ENCODE assay signal across 8 cellular contexts in genomic region chr11:46560300-46561025, GRCh38. TPM values are rescaled to one million over a fixed set of nuclear protein-coding genes. Genes with fewer than 3 reads are reported as not detected.
A peak's percentile ranks its signal among the peaks of the same experiment; 100 is the strongest.
DNase-seq lines count a peak whose midpoint lies in the region; ATAC-seq and TF ChIP-seq lines count a peak whose summit lies in the region.

No MANE protein-coding gene starts in this region.

- intact Hi-C loops in right cardiac atrium (cut with DNase I) (no loop called here), stomach (cut with DNase I; ENCODE audit: low total_unique reads) (no loop called here)

- no peak overlapping the region for H2BK5ac ChIP-seq in trophoblast cell (ENCODE audit: low read depth, low read length, poor library complexity)

- no peak overlapping the region for H3K23ac ChIP-seq in trophoblast cell (ENCODE audit: low read length)

- no peak overlapping the region for H2AFZ ChIP-seq in KMS-11 (ENCODE audit: low read depth)
- no peak overlapping the region for H2AFZ ChIP-seq in trophoblast cell (ENCODE audit: insufficient read depth, low read length, poor library complexity)

- H3K4me1 ChIP-seq in KMS-11 (ENCODE audit: low read depth, poor library complexity, severe bottlenecking) (peaks cover 76% of the 10 kb centered on the region), right cardiac atrium (ENCODE audit: control insufficient read depth, insufficient read depth, low read length) (peaks cover 7% of the 10 kb centered on the region), stomach (peaks cover 16 to 76% (median 54%) of the 10 kb centered on the region in 4 donors), trophoblast cell (ENCODE audit: control insufficient read depth in 1 of 2, insufficient read depth in 2 of 2, low read length in 2 of 2) (no peaks in the 10 kb centered on the region)

- H2AK5ac ChIP-seq in trophoblast cell (ENCODE audit: low read length): no peak overlapping the region

- WGBS in right cardiac atrium: 9% methylated on average over 6 of the region's 6 CpGs
- 1 to 4% (median 2%) methylated on average over 6 of the region's 6 CpGs for WGBS in stomach, 5 donors
- no CpG with 5 or more reads among the region's 6 CpGs for WGBS in trophoblast cell (ENCODE audit: extremely low coverage, insufficient coverage, insufficient read length)

- H3K79me2 ChIP-seq in KMS-11 (ENCODE audit: insufficient read depth, low read depth) (peaks cover 67% of the 10 kb centered on the region; the same call in 1 of the 2 replicates), trophoblast cell (ENCODE audit: control insufficient read depth, insufficient read depth, low read length, poor library complexity) (peaks cover 3% of the 10 kb centered on the region)

- no peaks in the 10 kb centered on the region for H3K79me1 ChIP-seq in trophoblast cell (ENCODE audit: low read length)

- H3K4me3 ChIP-seq in KMS-11 (IDR thresholded peaks at IDR 0.05; ENCODE audit: insufficient read depth, low read depth, low read length) (no peak overlapping the region), right cardiac atrium (ENCODE audit: low read length) (peak overlapping the region; percentile 84), stomach (peak overlapping the region; percentile 32 to 37 (median 35)), trophoblast cell (ENCODE audit: low read depth, low read length) (no peak overlapping the region)

- peaks cover 64% of the 10 kb centered on the region for H3K4me1 Mint-ChIP-seq in activated naive CD8-positive, alpha-beta T cell (ENCODE audit: low read depth)

- no peak overlapping the region for H2BK12ac ChIP-seq in trophoblast cell (ENCODE audit: low read length)

- H3K18ac ChIP-seq in trophoblast cell (ENCODE audit: low read length): no peak overlapping the region

- no peaks in the 10 kb centered on the region for H3K9me3 ChIP-seq in right cardiac atrium (ENCODE audit: control insufficient read depth, low read length)
- H3K9me3 ChIP-seq in stomach: no peaks in the 10 kb centered on the region
- no peaks in the 10 kb centered on the region for H3K9me3 ChIP-seq in trophoblast cell (ENCODE audit: insufficient read depth, low read depth, low read length)

- H4K20me1 ChIP-seq in KMS-11 (ENCODE audit: insufficient read depth): peaks cover 9% of the 10 kb centered on the region; the same call in 1 of the 2 replicates

- no peaks in the 10 kb centered on the region for H3K27me3 Mint-ChIP-seq in activated naive CD8-positive, alpha-beta T cell

- peak overlapping the region; percentile 22; the same call in 1 of the 2 replicates for H3K9ac ChIP-seq in KMS-11
- no peak overlapping the region for H3K9ac ChIP-seq in trophoblast cell (ENCODE audit: low read length)

- peak overlapping the region; percentile 46 for H3K27ac ChIP-seq in KMS-11
- H3K27ac ChIP-seq in right cardiac atrium (ENCODE audit: low read length): peak overlapping the region; percentile 6
- H3K27ac ChIP-seq in stomach: peak overlapping the region; percentile 64 to 90 (median 81)
- H3K27ac ChIP-seq in trophoblast cell (ENCODE audit: low read depth, low read length): no peak overlapping the region

- H3K36me3 ChIP-seq in KMS-11 (ENCODE audit: insufficient read depth) (no peaks in the 10 kb centered on the region), stomach (no peaks in the 10 kb centered on the region), trophoblast cell (ENCODE audit: control insufficient read depth in 1 of 2, insufficient read depth in 2 of 2, low read length in 2 of 2) (no peaks in the 10 kb centered on the region)

- H3K14ac ChIP-seq in trophoblast cell (ENCODE audit: low read length): no peak overlapping the region

- H3K27ac Mint-ChIP-seq in activated naive CD8-positive, alpha-beta T cell: peak overlapping the region; percentile 81

- H2BK120ac ChIP-seq in trophoblast cell (ENCODE audit: insufficient read depth, low read length, poor library complexity): no peak overlapping the region

- H3K4me3 Mint-ChIP-seq in activated naive CD8-positive, alpha-beta T cell: peak overlapping the region; percentile 84

- no peaks in the 10 kb centered on the region for H3K27me3 ChIP-seq in KMS-11 (ENCODE audit: insufficient read depth, low read depth)
- H3K27me3 ChIP-seq in right cardiac atrium (ENCODE audit: control insufficient read depth, insufficient read depth): no peaks in the 10 kb centered on the region
- no peaks in the 10 kb centered on the region for H3K27me3 ChIP-seq in stomach
- no peaks in the 10 kb centered on the region for H3K27me3 ChIP-seq in trophoblast cell (ENCODE audit: insufficient read depth, low read length)

- no peak overlapping the region for H4K12ac ChIP-seq in trophoblast cell (ENCODE audit: low read depth, low read length)

- DNase-seq in A172 (ENCODE audit: low spot score) (peak; percentile 38), GM10266 (ENCODE audit: extremely low spot score) (peak; percentile 43), right cardiac atrium (no peak), stomach (no peak), trophoblast cell (no peak), NCI-H2227 treated with DMSO at 0.1 percent for 48 hours (lab: John Stamatoyannopoulos, UW) (no peak)

- no peak for TF ChIP-seq CTCF in GM10266 (IDR thresholded peaks at IDR 0.05; ENCODE audit: control insufficient read depth, insufficient read depth, low read depth, missing control alignments)
- TF ChIP-seq CTCF in KMS-11 (conservative IDR thresholded peaks at IDR 0.05; ENCODE audit: low read depth, low read length): no peak
- TF ChIP-seq CTCF in stomach (IDR thresholded peaks at IDR 0.05): no peak

- no peak for TF ChIP-seq POLR2A in stomach (IDR thresholded peaks at IDR 0.05)

- peaks cover 2% of the 10 kb centered on the region for H3K36me3 Mint-ChIP-seq in activated naive CD8-positive, alpha-beta T cell

- H3K9me3 Mint-ChIP-seq in activated naive CD8-positive, alpha-beta T cell (ENCODE audit: low read depth): no peaks in the 10 kb centered on the region

- H4K8ac ChIP-seq in trophoblast cell (ENCODE audit: low read depth, low read length): no peak overlapping the region

- no peak for TF ChIP-seq EP300 in stomach (IDR thresholded peaks at IDR 0.05)

- H4K91ac ChIP-seq in trophoblast cell (ENCODE audit: low read depth, low read length): no peak overlapping the region

- ATAC-seq in right cardiac atrium: peak; percentile 46 to 66

- H3K4me2 ChIP-seq in KMS-11 (peak overlapping the region; percentile 84), trophoblast cell (ENCODE audit: low read length) (no peak overlapping the region)

- H3K4ac ChIP-seq in trophoblast cell (ENCODE audit: low read depth, low read length): no peak overlapping the region

RNA-seq across cellular contexts. Expression of gene AMBRA1, which starts 33.4 kb away (rescaled TPM):
- total RNA-seq in A172 (2014; rRNA removed; shearing (Covaris generic)): 27.3 and 44.3 TPM in 2 replicates
- total RNA-seq in right cardiac atrium (10 to 100 TPM; 19.4 to 23.6 (median 20.4) TPM), stomach (10 to 100 TPM; 22.3 to 59.4 (median 37.3) TPM)
- polyA plus RNA-seq in right cardiac atrium (8.1 TPM), stomach (1 to 10 TPM; 4.6 to 7.3 (median 4.7) TPM)
- polyA plus RNA-seq in trophoblast cell (2013): 12.9 and 14.9 TPM in 2 replicates

RNA-seq across cellular contexts. Expression of gene HARBI1, which starts 56.6 kb away (rescaled TPM):
- 5.2 and 7.4 TPM in 2 replicates for total RNA-seq in A172 (2014; rRNA removed; shearing (Covaris generic))
- total RNA-seq in right cardiac atrium (1 to 10 TPM; 3.1 to 4.1 (median 3.7) TPM), stomach (1 to 10 TPM in 2 of 5 donors, not detected in 3; 1.0 to 3.7 TPM)
- polyA plus RNA-seq in right cardiac atrium (2.7 TPM), stomach (1 to 10 TPM; 1.3 to 4.0 (median 2.3) TPM)
- polyA plus RNA-seq in trophoblast cell (2013): 3.6 and 3.7 TPM in 2 replicates

RNA-seq across cellular contexts. Expression of gene ATG13, which starts 56.9 kb away (rescaled TPM):
- total RNA-seq in A172 (2014; rRNA removed; shearing (Covaris generic)): 66.5 and 93.3 TPM in 2 replicates
- total RNA-seq in right cardiac atrium (10 to 100 TPM; 48.5 to 66.2 (median 59.1) TPM), stomach (100 to 1,000 TPM; 103 to 286 (median 115) TPM)
- polyA plus RNA-seq in right cardiac atrium (38.0 TPM), stomach (10 to 100 TPM; 17.3 to 44.5 (median 42.5) TPM)
- polyA plus RNA-seq in trophoblast cell (2013): 87.2 and 100 TPM in 2 replicates

Comparison
In these comparisons a context has a peak if more than half of its experiments do, and no peak if none do; other contexts are left out.
1. DNase-seq: peak in A172 (single experiment) and GM10266 (single experiment); none in right cardiac atrium (0 of 3), stomach (single experiment), trophoblast cell (0 of 2) and NCI-H2227 treated with DMSO at 0.1 percent for 48 hours (single experiment).
2. H3K4me3 ChIP-seq: peak in right cardiac atrium (single experiment) and stomach (4 of 4); none in KMS-11 (single experiment) and trophoblast cell (single experiment).